ENCODE assay signal across 26 cellular contexts in the genomic region with DNA sequence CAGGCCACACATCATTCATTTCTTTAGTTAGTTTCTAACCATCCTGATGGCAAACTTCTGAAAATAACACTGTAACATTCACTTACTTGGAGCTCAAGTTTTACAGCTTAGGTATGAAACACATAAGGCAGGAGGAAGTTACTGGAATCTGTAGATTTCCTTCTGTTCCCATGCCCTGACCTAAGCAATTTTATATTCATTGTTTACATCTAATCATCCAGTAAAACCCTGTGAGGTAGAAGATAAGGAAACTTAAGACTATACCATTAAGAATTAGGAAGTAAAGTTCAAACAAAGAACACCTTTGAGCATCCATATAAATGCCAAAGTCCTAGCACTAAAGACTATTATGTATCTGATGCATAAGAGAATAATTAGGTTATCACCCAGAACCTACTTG. TPM values are rescaled to one million over a fixed set of nuclear protein-coding genes. Genes with fewer than 3 reads are reported as not detected.
DNase-seq lines count a peak whose midpoint lies in the region; ATAC-seq, FAIRE-seq and TF ChIP-seq lines count a peak whose summit lies in the region.
"Had no signal": no experiment of that assay in that cellular context is flagged by ENCODE, and none has a peak within 500 bp of the region (broad histone marks: within the 10 kb centered on the region; RNA-seq: fewer than 3 reads in every experiment).

No MANE protein-coding gene starts in this region.

- H3K27ac ChIP-seq in CD4-positive, CD25-positive, alpha-beta regulatory T cell (ENCODE audit: insufficient read depth, low read length, poor library complexity, severe bottlenecking), result no peak overlapping the region
- H3K27ac ChIP-seq in HEK293 (ENCODE audit: extremely low read depth, low read depth, low read length) (no peak overlapping the region), astrocyte (ENCODE audit: low read depth, low read length) (no peak overlapping the region)
- H3K27ac ChIP-seq: C4-2B, GM23248, SK-N-MC had no signal

- no peaks in the 10 kb centered on the region for H3K9me3 ChIP-seq in CD4-positive, CD25-positive, alpha-beta regulatory T cell (ENCODE audit: control insufficient read depth in 2 of 2, low read length in 2 of 2)
- H3K9me3 ChIP-seq in HEK293 (ENCODE audit: control insufficient read depth, insufficient read depth, low read depth, low read length) (no peaks in the 10 kb centered on the region), astrocyte (ENCODE audit: insufficient read depth, low read depth, low read length) (no peaks in the 10 kb centered on the region)

- H3K27ac Mint-ChIP-seq in CD4-positive, CD25-positive, alpha-beta regulatory T cell, result peak overlapping the region in 2 of 3 donors; percentile 73
- H3K27ac Mint-ChIP-seq in astrocyte (ENCODE audit: unreplicated experiment), result no peak overlapping the region
- H3K27ac Mint-ChIP-seq: IgD-negative memory B cell had no signal

- no peak overlapping the region for H3K4me2 ChIP-seq in astrocyte (ENCODE audit: low read length)

- peaks cover 30% of the 10 kb centered on the region for H3K36me3 Mint-ChIP-seq in CD4-positive, CD25-positive, alpha-beta regulatory T cell
- H3K36me3 Mint-ChIP-seq in astrocyte (ENCODE audit: low read depth, unreplicated experiment), result peaks cover 4% of the 10 kb centered on the region

- no peak overlapping the region for H2AFZ ChIP-seq in astrocyte (ENCODE audit: low read depth, low read length)
- H2AFZ ChIP-seq: GM23248 had no signal

- peaks cover 14% of the 10 kb centered on the region for H3K4me1 ChIP-seq in CD4-positive, CD25-positive, alpha-beta regulatory T cell (ENCODE audit: control insufficient read depth, insufficient read depth, low read length, poor library complexity, severe bottlenecking)
- H3K4me1 ChIP-seq in HEK293 (ENCODE audit: control insufficient read depth, insufficient read depth, low read length) (peaks cover 13% of the 10 kb centered on the region; the same call in 1 of the 2 replicates), astrocyte (ENCODE audit: insufficient read depth, low read length) (peaks cover 4% of the 10 kb centered on the region)

- CTCF ChIA-PET in HEK293 (lab: Yijun Ruan, JAX), result interaction anchor here (0.6 kb wide), 1 partner anchor 284 kb away, joined by 3 read pairs; no protein-coding TSS in a partner anchor
- CTCF ChIA-PET in GM10248 (lab: Yijun Ruan, JAX), result no interaction called here

- no peaks in the 10 kb centered on the region for H3K9me3 Mint-ChIP-seq in CD4-positive, CD25-positive, alpha-beta regulatory T cell
- no peaks in the 10 kb centered on the region for H3K9me3 Mint-ChIP-seq in astrocyte (ENCODE audit: unreplicated experiment)
- H3K9me3 Mint-ChIP-seq: IgD-negative memory B cell had no signal

- H4K20me1 ChIP-seq in astrocyte (ENCODE audit: insufficient read depth, low read length), result peaks cover 86% of the 10 kb centered on the region

- H3K27me3 Mint-ChIP-seq in CD4-positive, CD25-positive, alpha-beta regulatory T cell, result no peaks in the 10 kb centered on the region
- H3K27me3 Mint-ChIP-seq in astrocyte (ENCODE audit: low read depth, unreplicated experiment), result no peaks in the 10 kb centered on the region
- H3K27me3 Mint-ChIP-seq: IgD-negative memory B cell had no signal

- H3K4me1 Mint-ChIP-seq in CD4-positive, CD25-positive, alpha-beta regulatory T cell, result peaks cover 41 to 88% (median 72%) of the 10 kb centered on the region in 4 donors
- H3K4me1 Mint-ChIP-seq in astrocyte (ENCODE audit: low read depth, unreplicated experiment), result peaks cover 37% of the 10 kb centered on the region

- no peak overlapping the region for H3K9ac ChIP-seq in astrocyte (ENCODE audit: low read length)
- H3K9ac ChIP-seq: GM23248 had no signal

- POLR2A ChIA-PET in HEK293 (lab: Yijun Ruan, JAX), result no interaction called here
- POLR2A ChIA-PET in GM10248 (lab: Yijun Ruan, JAX), result no interaction called here

- no peaks in the 10 kb centered on the region for H3K27me3 ChIP-seq in CD4-positive, CD25-positive, alpha-beta regulatory T cell (ENCODE audit: control insufficient read depth, insufficient read depth, low read length)
- no peaks in the 10 kb centered on the region for H3K27me3 ChIP-seq in astrocyte (ENCODE audit: insufficient read depth, low read length)

- no peak for ATAC-seq in CD4-positive, CD25-positive, alpha-beta regulatory T cell (ENCODE audit: low read depth in 2 of 2)
- ATAC-seq in left colon, result peak; percentile 98
- ATAC-seq in HG03571 (IDR thresholded peaks at IDR 0.05; ENCODE audit: unreplicated experiment), result no peak
- ATAC-seq in GM18517 (IDR thresholded peaks at IDR 0.05; ENCODE audit: unreplicated experiment), result no peak

- H3K36me3 ChIP-seq in CD4-positive, CD25-positive, alpha-beta regulatory T cell (ENCODE audit: control insufficient read depth, insufficient read depth, low read length), result peaks cover 2% of the 10 kb centered on the region
- H3K36me3 ChIP-seq in HEK293 (ENCODE audit: control insufficient read depth in 2 of 2, insufficient read depth in 1 of 2, low read length in 2 of 2) (no peaks in the 10 kb centered on the region), astrocyte (ENCODE audit: insufficient read depth, low read length) (no peaks in the 10 kb centered on the region)

- no peak for DNase-seq in CD4-positive, CD25-positive, alpha-beta regulatory T cell
- no peak for DNase-seq in astrocyte (ENCODE audit: low read depth)
- no peak for DNase-seq in left colon
- no peak for DNase-seq in GM10248 (ENCODE audit: extremely low spot score)
- DNase-seq in SKM-1 treated with dmso at 0.1 percent for 144 hours (lab: John Stamatoyannopoulos, UW; ENCODE audit: unreplicated experiment), result no peak
- DNase-seq: DMS53, GDM1, GM23248, HCEC 1CT, MV-4-11, NCI-H1105 treated with DMSO at 0.1 percent for 48 hours, NCI-H1694 treated with DMSO at 0.1 percent for 48 hours, NCI-H2081 treated with DMSO at 0.1 percent for 48 hours, NCI-H2171 treated with DMSO at 0.1 percent for 48 hours, NCI-H524 treated with DMSO at 0.1 percent for 48 hours, NCI-H82, OCI-M1, RPMI8226, SHP77 had no signal

- intact Hi-C loops in left colon (cut with DNase I, micrococcal nuclease), result no loop called here

- TF ChIP-seq CTCF in HEK293 (tag by site-specific recombination; IDR thresholded peaks at IDR 0.05) (no peak), astrocyte (IDR thresholded peaks at IDR 0.05; ENCODE audit: insufficient read depth, low read depth, low read length) (no peak), GM10248 (IDR thresholded peaks at IDR 0.05; ENCODE audit: control extremely low read depth, extremely low read depth, low read depth, missing control alignments) (no peak)

- H3K4me3 Mint-ChIP-seq in CD4-positive, CD25-positive, alpha-beta regulatory T cell, result no peak overlapping the region
- H3K4me3 Mint-ChIP-seq in astrocyte (ENCODE audit: unreplicated experiment), result no peak overlapping the region
- H3K4me3 Mint-ChIP-seq: IgD-negative memory B cell had no signal

- FAIRE-seq in astrocyte (lab: Jason Lieb, UNC), result peak; percentile 39
- FAIRE-seq: A204.1 had no signal

- H3K79me2 ChIP-seq in astrocyte (ENCODE audit: insufficient read depth, low read length), result peaks cover 98% of the 10 kb centered on the region

- H3K4me3 ChIP-seq in CD4-positive, CD25-positive, alpha-beta regulatory T cell (ENCODE audit: low read depth, low read length), result no peak overlapping the region
- H3K4me3 ChIP-seq in HEK293 (ENCODE audit: low read depth, low read length) (no peak overlapping the region), astrocyte (ENCODE audit: insufficient read depth, low read depth, low read length) (no peak overlapping the region)
- H3K4me3 ChIP-seq: GM23248, SK-N-MC had no signal

TF ChIP-seq in HEK293, 187 proteins besides CTCF, POLR2A, EP300 and RAD21 (continues in another document):
- TF ChIP-seq ZNF624 (tag by site-specific recombination; IDR thresholded peaks at IDR 0.05) (no peak), GLIS1 (tag by site-specific recombination; IDR thresholded peaks at IDR 0.05) (0 out of 2 replicates have a peak, but pooled peaks have one; percentile 8), ZNF707 (tag by site-specific recombination; IDR thresholded peaks at IDR 0.05) (no peak)
- TF ChIP-seq, protein P1, sequence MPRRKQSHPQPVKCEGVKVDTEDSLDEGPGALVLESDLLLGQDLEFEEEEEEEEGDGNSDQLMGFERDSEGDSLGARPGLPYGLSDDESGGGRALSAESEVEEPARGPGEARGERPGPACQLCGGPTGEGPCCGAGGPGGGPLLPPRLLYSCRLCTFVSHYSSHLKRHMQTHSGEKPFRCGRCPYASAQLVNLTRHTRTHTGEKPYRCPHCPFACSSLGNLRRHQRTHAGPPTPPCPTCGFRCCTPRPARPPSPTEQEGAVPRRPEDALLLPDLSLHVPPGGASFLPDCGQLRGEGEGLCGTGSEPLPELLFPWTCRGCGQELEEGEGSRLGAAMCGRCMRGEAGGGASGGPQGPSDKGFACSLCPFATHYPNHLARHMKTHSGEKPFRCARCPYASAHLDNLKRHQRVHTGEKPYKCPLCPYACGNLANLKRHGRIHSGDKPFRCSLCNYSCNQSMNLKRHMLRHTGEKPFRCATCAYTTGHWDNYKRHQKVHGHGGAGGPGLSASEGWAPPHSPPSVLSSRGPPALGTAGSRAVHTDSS (tag by site-specific recombination; IDR thresholded peaks at IDR 0.05), result no peak
- TF ChIP-seq, protein P2, sequence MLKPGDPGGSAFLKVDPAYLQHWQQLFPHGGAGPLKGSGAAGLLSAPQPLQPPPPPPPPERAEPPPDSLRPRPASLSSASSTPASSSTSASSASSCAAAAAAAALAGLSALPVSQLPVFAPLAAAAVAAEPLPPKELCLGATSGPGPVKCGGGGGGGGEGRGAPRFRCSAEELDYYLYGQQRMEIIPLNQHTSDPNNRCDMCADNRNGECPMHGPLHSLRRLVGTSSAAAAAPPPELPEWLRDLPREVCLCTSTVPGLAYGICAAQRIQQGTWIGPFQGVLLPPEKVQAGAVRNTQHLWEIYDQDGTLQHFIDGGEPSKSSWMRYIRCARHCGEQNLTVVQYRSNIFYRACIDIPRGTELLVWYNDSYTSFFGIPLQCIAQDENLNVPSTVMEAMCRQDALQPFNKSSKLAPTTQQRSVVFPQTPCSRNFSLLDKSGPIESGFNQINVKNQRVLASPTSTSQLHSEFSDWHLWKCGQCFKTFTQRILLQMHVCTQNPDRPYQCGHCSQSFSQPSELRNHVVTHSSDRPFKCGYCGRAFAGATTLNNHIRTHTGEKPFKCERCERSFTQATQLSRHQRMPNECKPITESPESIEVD (tag by site-specific recombination; IDR thresholded peaks at IDR 0.05), result peak; percentile 44

RNA-seq across cellular contexts. Expression of a gene that starts 19.5 kb away (rescaled TPM):
- 22.4 TPM for total RNA-seq in CD4-positive, CD25-positive, alpha-beta regulatory T cell
- polyA plus RNA-seq in CD4-positive, CD25-positive, alpha-beta regulatory T cell, result 10 to 100 TPM; 57.0 to 71.2 (median 58.4) TPM
- total RNA-seq in astrocyte, result 68.6 and 70.2 TPM in 2 replicates
- 10 to 100 TPM; 51.3 to 52.4 TPM for total RNA-seq in left colon
